In genomic region chr16:761580-761979, GRCh38 we compare ENCODE assay signal across 1 cellular context.
TF ChIP-seq lines count a peak whose summit lies in the region.

No MANE protein-coding gene starts in this region.

TF ChIP-seq in HCT116, 20 proteins besides CTCF, POLR2A, EP300 and RAD21:
- no peak for TF ChIP-seq ZFX (IDR thresholded peaks at IDR 0.05)
- TF ChIP-seq POLR2AphosphoS5 (IDR thresholded peaks at IDR 0.05; ENCODE audit: low read depth, low read length), result no peak
- TF ChIP-seq ZNF274 (IDR thresholded peaks at IDR 0.05; ENCODE audit: low read depth, low read length), result no peak
- no peak for TF ChIP-seq CBX3 (IDR thresholded peaks at IDR 0.05; ENCODE audit: low read depth)
- TF ChIP-seq SP1 (IDR thresholded peaks at IDR 0.05; ENCODE audit: low read depth), result no peak
- TF ChIP-seq CEBPB (IDR thresholded peaks at IDR 0.05; ENCODE audit: low read depth), result no peak
- no peak for TF ChIP-seq FOSL1 (IDR thresholded peaks at IDR 0.05; ENCODE audit: low read depth)
- TF ChIP-seq ATF3 (IDR thresholded peaks at IDR 0.05), result no peak
- no peak for TF ChIP-seq TCF7L2 (IDR thresholded peaks at IDR 0.05; ENCODE audit: borderline replicate concordance, extremely low read depth, insufficient read depth, insufficient read length)
- TF ChIP-seq JUND (IDR thresholded peaks at IDR 0.05), result no peak
- TF ChIP-seq EZH2phosphoT487 (IDR thresholded peaks at IDR 0.05; ENCODE audit: borderline replicate concordance), result no peak
- no peak for TF ChIP-seq REST (IDR thresholded peaks at IDR 0.05; ENCODE audit: low read depth)
- TF ChIP-seq EZH2 (IDR thresholded peaks at IDR 0.05), result no peak
- no peak for TF ChIP-seq SIN3A (IDR thresholded peaks at IDR 0.05; ENCODE audit: low read depth)
- TF ChIP-seq ELF1 (IDR thresholded peaks at IDR 0.05; ENCODE audit: borderline replicate concordance, low read depth), result no peak
